In the genomic region with DNA sequence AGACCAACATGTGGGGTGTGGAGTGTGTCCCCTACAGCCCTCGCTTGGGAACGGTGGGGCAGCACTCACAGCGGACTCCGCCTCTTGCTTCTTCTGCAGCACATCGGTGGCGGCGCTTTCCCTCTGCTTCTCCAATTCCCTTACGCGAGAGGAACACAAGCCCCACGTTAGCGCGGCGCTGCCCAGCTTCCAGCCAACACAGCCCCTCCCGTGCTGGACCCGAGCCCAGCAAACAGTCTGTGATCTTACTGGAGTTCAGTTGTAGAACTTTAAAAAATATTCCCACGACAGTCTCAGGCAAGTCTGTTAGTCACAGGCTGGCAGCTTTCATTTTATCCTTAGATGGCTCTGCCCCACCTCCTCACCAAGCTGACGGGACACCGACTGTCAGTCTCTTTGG, we compare ENCODE assay signal across 15 cellular contexts. TPM values are rescaled to one million over a fixed set of nuclear protein-coding genes. Genes with fewer than 3 reads are reported as not detected.
DNase-seq lines count a peak whose midpoint lies in the region; ATAC-seq, FAIRE-seq and TF ChIP-seq lines count a peak whose summit lies in the region.
"Had no signal": no experiment of that assay in that cellular context is flagged by ENCODE, and none has a peak within 500 bp of the region (broad histone marks: within the 10 kb centered on the region; RNA-seq: fewer than 3 reads in every experiment).

No MANE protein-coding gene starts in this region.

- H3K9me3 Mint-ChIP-seq in nephron progenitor cell, result no peaks in the 10 kb centered on the region
- H3K9me3 Mint-ChIP-seq: natural killer cell had no signal

- CTCF ChIA-PET in K562 (lab: Yijun Ruan, JAX; ENCODE audit: low intra/inter-chr PET ratio), result no interaction called here

- no peak overlapping the region for H3K4me2 ChIP-seq in K562 (ENCODE audit: insufficient read depth, low read length)
- H3K4me2 ChIP-seq: A549 had no signal

- no peak for TF ChIP-seq RAD21 in K562 (CRISPR knock-in tag; conservative IDR thresholded peaks at IDR 0.05 in 1 of 2, IDR thresholded peaks at IDR 0.05 in 1 of 2)

- H3K4me3 ChIP-seq in ACC112 (ENCODE audit: low read depth, low read length), result no peak overlapping the region
- no peak overlapping the region for H3K4me3 ChIP-seq in K562
- H3K4me3 ChIP-seq in prostate gland, result no peak overlapping the region
- H3K4me3 ChIP-seq: A549, MG63 had no signal

- TF ChIP-seq EP300 in K562 (IDR thresholded peaks at IDR 0.05; ENCODE audit: low read length), result no peak

- no peak for TF ChIP-seq CTCF in K562 (IDR thresholded peaks at IDR 0.05 in 2 of 3, conservative IDR thresholded peaks at IDR 0.05 in 1 of 3; ENCODE audit: insufficient read depth in 2 of 3, low read depth in 1 of 3, low read length in 3 of 3)
- TF ChIP-seq CTCF in prostate gland (IDR thresholded peaks at IDR 0.05), result no peak
- no peak for TF ChIP-seq CTCF in nephron progenitor cell (IDR thresholded peaks at IDR 0.05)

- no peak overlapping the region for H2AFZ ChIP-seq in ACC112 (ENCODE audit: low read length, unreplicated experiment)
- no peak overlapping the region for H2AFZ ChIP-seq in K562 (ENCODE audit: low read depth, low read length)

- H3K27ac ChIP-seq in ACC112 (ENCODE audit: low read depth, low read length) (peak overlapping the region; percentile 64), K562 (ENCODE audit: extremely low read depth, low read depth, low read length) (no peak overlapping the region), prostate gland (no peak overlapping the region)
- H3K27ac ChIP-seq: A549, VCaP had no signal

- BruUV-seq in K562 (replicated peaks; lab: Mats Ljungman, UMichigan), result no TSS peak

- no peak for TF ChIP-seq POLR2A in K562 (conservative IDR thresholded peaks at IDR 0.05)
- TF ChIP-seq POLR2A in prostate gland (IDR thresholded peaks at IDR 0.05), result no peak

- H4K20me1 ChIP-seq in K562 (replicated peaks; ENCODE audit: control insufficient read depth, insufficient read depth, low read length), result peaks cover 2% of the 10 kb centered on the region; the same call in 1 of the 2 replicates

- no peaks in the 10 kb centered on the region for H3K79me2 ChIP-seq in ACC112 (ENCODE audit: control insufficient read depth, insufficient read depth, low read length, unreplicated experiment)
- H3K79me2 ChIP-seq in K562 (ENCODE audit: control insufficient read depth, insufficient read depth, low read length), result no peaks in the 10 kb centered on the region

- peaks cover 6% of the 10 kb centered on the region for H3K4me1 ChIP-seq in ACC112 (ENCODE audit: control insufficient read depth, insufficient read depth, low read length, unreplicated experiment)
- peaks cover 0 to 11% of the 10 kb centered on the region in 2 experiments; a peak in 1 of 5 replicates for H3K4me1 ChIP-seq in K562 (replicated peaks in 1 of 2; ENCODE audit: control insufficient read depth in 2 of 2, insufficient read depth in 2 of 2, low read length in 2 of 2)
- no peaks in the 10 kb centered on the region for H3K4me1 ChIP-seq in prostate gland (replicated peaks)
- H3K4me1 ChIP-seq: A549 had no signal

- intact Hi-C loops in K562 (cut with micrococcal nuclease), result no loop called here
- intact Hi-C loops in prostate gland (cut with DNase I), result no loop called here

- H3K9me1 ChIP-seq in K562 (ENCODE audit: control insufficient read depth, insufficient read depth, low read length), result no peaks in the 10 kb centered on the region

- ATAC-seq in K562, result no peak
- ATAC-seq: A549, natural killer cell had no signal

- DNase-seq in K562 (ENCODE audit: extremely low read depth in 1 of 4, low spot score in 3 of 4) (no peak), hepatic stellate cell (ENCODE audit: low spot score) (peak; percentile 59), prostate gland (ENCODE audit: low spot score) (peak; percentile 70), nephron progenitor cell (no peak), DMS153 treated with DMSO at 0.1 percent for 48 hours (lab: John Stamatoyannopoulos, UW; ENCODE audit: unreplicated experiment) (no peak)
- DNase-seq in activated naive CD4-positive, alpha-beta T cell (lab: John Stamatoyannopoulos, UW), result no peak
- no peak for DNase-seq in activated CD4-positive, alpha-beta T cell treated with anti-CD3 and anti-CD28 coated beads, Interleukin-2, amount 50 U/mL, for 48 hours
- DNase-seq: GDM1; MG63; natural killer cell; stimulated activated CD4-positive, alpha-beta T cell treated with anti-CD3 and anti-CD28 coated beads, Interleukin-2, amount 100 ng/mL, for 48 hours; trophoblast cell had no signal

- peaks cover 58% of the 10 kb centered on the region for H3K36me3 Mint-ChIP-seq in nephron progenitor cell (ENCODE audit: low read depth)
- H3K36me3 Mint-ChIP-seq: natural killer cell had no signal

- WGBS in K562 (ENCODE audit: insufficient coverage, low coverage, missing lambda C conversion rate), result 89% methylated on average over 18 of the region's 18 CpGs
- 39% methylated on average over 18 of the region's 18 CpGs for WGBS in prostate gland

- no peaks in the 10 kb centered on the region for H3K9me3 ChIP-seq in K562 (replicated peaks; ENCODE audit: control insufficient read depth, insufficient read depth, low read depth, low read length)
- H3K9me3 ChIP-seq in prostate gland, result no peaks in the 10 kb centered on the region
- H3K9me3 ChIP-seq: A549, MG63 had no signal

- no peak overlapping the region for H3K27ac Mint-ChIP-seq in nephron progenitor cell
- H3K27ac Mint-ChIP-seq: natural killer cell had no signal

- peaks cover 11% of the 10 kb centered on the region; the same call in 1 of the 2 replicates for H3K36me3 ChIP-seq in ACC112 (ENCODE audit: insufficient read depth, low read length)
- H3K36me3 ChIP-seq in K562 (ENCODE audit: control insufficient read depth, insufficient read depth, low read length), result peaks cover 94% of the 10 kb centered on the region
- peaks cover 0 to 3% of the 10 kb centered on the region in 2 donors for H3K36me3 ChIP-seq in prostate gland

- peaks cover 12% of the 10 kb centered on the region for H3K4me1 Mint-ChIP-seq in nephron progenitor cell
- H3K4me1 Mint-ChIP-seq: natural killer cell had no signal

- POLR2A ChIA-PET in K562 (lab: Yijun Ruan, JAX), result no interaction called here

- in situ Hi-C loops in K562 (cut with MboI), result loop anchor here (10.0 kb wide), 1 partner anchor 143 kb away; a partner anchor contains a TSS

- no peak for FAIRE-seq in K562 (lab: Jason Lieb, UNC)
- FAIRE-seq: A549 had no signal

- peaks cover 2% of the 10 kb centered on the region for H3K27me3 Mint-ChIP-seq in nephron progenitor cell (ENCODE audit: low read depth, poor library complexity)

- no peak overlapping the region for H3K4me3 Mint-ChIP-seq in nephron progenitor cell
- H3K4me3 Mint-ChIP-seq: natural killer cell had no signal

- H3K9ac ChIP-seq in K562 (ENCODE audit: insufficient read depth in 1 of 2, low read depth in 2 of 2, low read length in 2 of 2), result no peak overlapping the region

- H3K27me3 ChIP-seq in ACC112 (ENCODE audit: insufficient read depth, low read length) (no peaks in the 10 kb centered on the region), K562 (ENCODE audit: control insufficient read depth in 2 of 2, insufficient read depth in 2 of 2, low read length in 2 of 2) (no peaks in the 10 kb centered on the region), prostate gland (replicated peaks; ENCODE audit: insufficient read depth) (no peaks in the 10 kb centered on the region)
- H3K27me3 ChIP-seq: MG63 had no signal

RNA-seq across cellular contexts. Expression of a gene that starts 13.6 kb away (rescaled TPM):
- 24.8 and 79.9 TPM in 2 replicates for total RNA-seq in K562 (2011; cell fraction: chromatin; rRNA removed; ENCODE audit: low replicate concordance)
- 69.4 and 79.1 TPM in 2 replicates for total RNA-seq in K562 (2011; cell fraction: nucleolus; rRNA removed)
- 43.9 and 44.6 TPM in 2 replicates for total RNA-seq in K562 (2011; cell fraction: nucleoplasm; rRNA removed)
- total RNA-seq in K562 (2014; rRNA removed) (31.2 and 37.6 TPM in 2 replicates), K562 (2014; rRNA removed; fragmentation: Illumina TruSeq; extraction: Trizol) (7.4 and 9.5 TPM in 2 replicates), K562 (2015; rRNA removed; fragmentation: Illumina TruSeq; extraction: Trizol) (23.3 and 24.4 TPM in 2 replicates), K562 (2021) (18.2 and 22.1 TPM in 2 replicates), prostate gland (10 to 100 TPM; 37.6 to 42.1 TPM)
- polyA plus RNA-seq in K562 (2011; rRNA removed) (12.7 and 18.9 TPM in 2 replicates), K562 (2014; fragmentation: Illumina TruSeq; extraction: Trizol) (20.0 and 23.0 TPM in 2 replicates), K562 (2014; fragmentation: Nextera tagmentation; extraction: Ambion mirVana) (1 to 10 TPM; 1.9 to 7.0 TPM), K562 (2014; rRNA removed) (28.1 and 29.3 TPM in 2 replicates)
- 16.2 and 22.5 TPM in 2 replicates for polyA plus RNA-seq in K562 (2011; cell fraction: cytosol; rRNA removed)
- 26.7 and 33.4 TPM in 2 replicates for polyA plus RNA-seq in K562 (2011; cell fraction: nucleus; rRNA removed)
- polyA plus RNA-seq in K562 (2012), result 15.1 and 24.7 TPM in 2 replicates
- polyA minus RNA-seq in K562 (2011; rRNA and poly(A)+ RNA removed), result 9.4 and 10.5 TPM in 2 replicates
- polyA minus RNA-seq in K562 (2011; cell fraction: cytosol; rRNA and poly(A)+ RNA removed), result 8.3 and 12.0 TPM in 2 replicates
- polyA minus RNA-seq in K562 (2011; cell fraction: nucleus; rRNA and poly(A)+ RNA removed), result 15.3 and 21.4 TPM in 2 replicates

RNA-seq across cellular contexts. Expression of a gene that starts 24.7 kb away (rescaled TPM):
- 29.6 and 40.5 TPM in 2 replicates for total RNA-seq in K562 (2011; cell fraction: chromatin; rRNA removed; ENCODE audit: low replicate concordance)
- 22.5 and 27.3 TPM in 2 replicates for total RNA-seq in K562 (2011; cell fraction: nucleolus; rRNA removed)
- total RNA-seq in K562 (2011; cell fraction: nucleoplasm; rRNA removed), result 22.7 and 26.4 TPM in 2 replicates
- total RNA-seq in K562 (2014; rRNA removed) (12.6 and 13.8 TPM in 2 replicates), K562 (2014; rRNA removed; fragmentation: Illumina TruSeq; extraction: Trizol) (11.7 and 12.6 TPM in 2 replicates), K562 (2015; rRNA removed; fragmentation: Illumina TruSeq; extraction: Trizol) (9.8 and 10.3 TPM in 2 replicates), K562 (2021) (30.2 and 36.1 TPM in 2 replicates), prostate gland (10 to 100 TPM; 13.8 to 79.2 TPM)
- polyA plus RNA-seq in K562 (2011; rRNA removed) (8.8 and 9.6 TPM in 2 replicates), K562 (2014; fragmentation: Illumina TruSeq; extraction: Trizol) (17.9 and 21.5 TPM in 2 replicates), K562 (2014; fragmentation: Nextera tagmentation; extraction: Ambion mirVana) (1 to 10 TPM; 1.8 TPM), K562 (2014; rRNA removed) (13.2 and 13.3 TPM in 2 replicates)
- polyA plus RNA-seq in K562 (2011; cell fraction: cytosol; rRNA removed), result 6.1 and 6.2 TPM in 2 replicates
- 20.7 and 23.9 TPM in 2 replicates for polyA plus RNA-seq in K562 (2011; cell fraction: nucleus; rRNA removed)
- 15.6 and 27.8 TPM in 2 replicates for polyA plus RNA-seq in K562 (2012)
- polyA minus RNA-seq in K562 (2011; rRNA and poly(A)+ RNA removed), result 7.5 and 7.7 TPM in 2 replicates
- polyA minus RNA-seq in K562 (2011; cell fraction: cytosol; rRNA and poly(A)+ RNA removed), result 7.8 and 9.4 TPM in 2 replicates
- polyA minus RNA-seq in K562 (2011; cell fraction: nucleus; rRNA and poly(A)+ RNA removed), result 4.3 and 6.3 TPM in 2 replicates

RNA-seq across cellular contexts. Expression of a gene that starts 35.6 kb away (rescaled TPM):
- 34.6 and 104 TPM in 2 replicates for total RNA-seq in K562 (2011; cell fraction: chromatin; rRNA removed; ENCODE audit: low replicate concordance)
- 89.4 and 101 TPM in 2 replicates for total RNA-seq in K562 (2011; cell fraction: nucleolus; rRNA removed)
- total RNA-seq in K562 (2011; cell fraction: nucleoplasm; rRNA removed), result 53.5 and 55.7 TPM in 2 replicates
- 26.4 and 32.3 TPM in 2 replicates for total RNA-seq in K562 (2014; rRNA removed)
- total RNA-seq in K562 (2014; rRNA removed; fragmentation: Illumina TruSeq; extraction: Trizol), result 10.0 and 12.6 TPM in 2 replicates
- 22.4 and 23.6 TPM in 2 replicates for total RNA-seq in K562 (2015; rRNA removed; fragmentation: Illumina TruSeq; extraction: Trizol)
- total RNA-seq in K562 (2021), result 39.6 and 42.1 TPM in 2 replicates
- polyA plus RNA-seq in K562 (2011; rRNA removed), result 11.0 and 14.9 TPM in 2 replicates
- 17.3 and 24.4 TPM in 2 replicates for polyA plus RNA-seq in K562 (2011; cell fraction: cytosol; rRNA removed)
- polyA plus RNA-seq in K562 (2011; cell fraction: nucleus; rRNA removed), result 28.7 and 48.0 TPM in 2 replicates
- polyA plus RNA-seq in K562 (2012), result 37.5 and 39.1 TPM in 2 replicates
- polyA plus RNA-seq in K562 (2014; fragmentation: Illumina TruSeq; extraction: Trizol), result 17.5 and 24.2 TPM in 2 replicates
- 1 to 10 TPM; 2.1 to 2.2 TPM for polyA plus RNA-seq in K562 (2014; fragmentation: Nextera tagmentation; extraction: Ambion mirVana)
- 21.0 and 22.2 TPM in 2 replicates for polyA plus RNA-seq in K562 (2014; rRNA removed)
- polyA minus RNA-seq in K562 (2011; rRNA and poly(A)+ RNA removed), result 14.0 and 18.0 TPM in 2 replicates
- 21.5 and 32.0 TPM in 2 replicates for polyA minus RNA-seq in K562 (2011; cell fraction: cytosol; rRNA and poly(A)+ RNA removed)
- polyA minus RNA-seq in K562 (2011; cell fraction: nucleus; rRNA and poly(A)+ RNA removed), result 22.6 and 27.8 TPM in 2 replicates
- total RNA-seq in prostate gland, result 100 to 1,000 TPM in 1 of 2 donors, 10 to 100 TPM in 1; 67.1 to 111 TPM

RNA-seq across cellular contexts. Expression of a gene that starts 58.4 kb away (rescaled TPM):
- 73.9 and 235 TPM in 2 replicates for total RNA-seq in K562 (2011; cell fraction: chromatin; rRNA removed; ENCODE audit: low replicate concordance)
- total RNA-seq in K562 (2011; cell fraction: nucleolus; rRNA removed), result 195 and 197 TPM in 2 replicates
- total RNA-seq in K562 (2011; cell fraction: nucleoplasm; rRNA removed), result 94.0 and 120 TPM in 2 replicates
- total RNA-seq in K562 (2014; rRNA removed) (42.4 and 52.4 TPM in 2 replicates), K562 (2014; rRNA removed; fragmentation: Illumina TruSeq; extraction: Trizol) (17.2 and 19.8 TPM in 2 replicates), K562 (2015; rRNA removed; fragmentation: Illumina TruSeq; extraction: Trizol) (44.5 and 55.4 TPM in 2 replicates), K562 (2021) (52.9 and 55.3 TPM in 2 replicates), prostate gland (10 to 100 TPM; 41.3 to 51.0 TPM)
- polyA plus RNA-seq in K562 (2011; rRNA removed) (29.5 and 57.2 TPM in 2 replicates), K562 (2014; fragmentation: Illumina TruSeq; extraction: Trizol) (24.9 and 40.6 TPM in 2 replicates), K562 (2014; fragmentation: Nextera tagmentation; extraction: Ambion mirVana) (1 to 10 TPM; 1.9 to 7.4 TPM), K562 (2014; rRNA removed) (50.9 and 66.9 TPM in 2 replicates)
- 50.1 and 59.3 TPM in 2 replicates for polyA plus RNA-seq in K562 (2011; cell fraction: cytosol; rRNA removed)
- 124 and 137 TPM in 2 replicates for polyA plus RNA-seq in K562 (2011; cell fraction: nucleus; rRNA removed)
- polyA plus RNA-seq in K562 (2012), result 45.7 and 62.8 TPM in 2 replicates
- polyA minus RNA-seq in K562 (2011; rRNA and poly(A)+ RNA removed), result 28.0 and 28.3 TPM in 2 replicates
- polyA minus RNA-seq in K562 (2011; cell fraction: cytosol; rRNA and poly(A)+ RNA removed), result 31.8 and 39.4 TPM in 2 replicates
- 52.8 and 74.0 TPM in 2 replicates for polyA minus RNA-seq in K562 (2011; cell fraction: nucleus; rRNA and poly(A)+ RNA removed)

Comparison
In these comparisons a context has a peak if more than half of its experiments do, and no peak if none do; other contexts are left out.
1. DNase-seq: peak in hepatic stellate cell (single experiment) and prostate gland (single experiment); none in K562 (0 of 4), nephron progenitor cell (single experiment), DMS153 treated with DMSO at 0.1 percent for 48 hours (single experiment), activated naive CD4-positive, alpha-beta T cell (0 of 4) and activated CD4-positive, alpha-beta T cell treated with anti-CD3 and anti-CD28 coated beads, Interleukin-2, amount 50 U/mL, for 48 hours (0 of 2).